ENCODE assay signal across 7 cellular contexts in the genomic region with DNA sequence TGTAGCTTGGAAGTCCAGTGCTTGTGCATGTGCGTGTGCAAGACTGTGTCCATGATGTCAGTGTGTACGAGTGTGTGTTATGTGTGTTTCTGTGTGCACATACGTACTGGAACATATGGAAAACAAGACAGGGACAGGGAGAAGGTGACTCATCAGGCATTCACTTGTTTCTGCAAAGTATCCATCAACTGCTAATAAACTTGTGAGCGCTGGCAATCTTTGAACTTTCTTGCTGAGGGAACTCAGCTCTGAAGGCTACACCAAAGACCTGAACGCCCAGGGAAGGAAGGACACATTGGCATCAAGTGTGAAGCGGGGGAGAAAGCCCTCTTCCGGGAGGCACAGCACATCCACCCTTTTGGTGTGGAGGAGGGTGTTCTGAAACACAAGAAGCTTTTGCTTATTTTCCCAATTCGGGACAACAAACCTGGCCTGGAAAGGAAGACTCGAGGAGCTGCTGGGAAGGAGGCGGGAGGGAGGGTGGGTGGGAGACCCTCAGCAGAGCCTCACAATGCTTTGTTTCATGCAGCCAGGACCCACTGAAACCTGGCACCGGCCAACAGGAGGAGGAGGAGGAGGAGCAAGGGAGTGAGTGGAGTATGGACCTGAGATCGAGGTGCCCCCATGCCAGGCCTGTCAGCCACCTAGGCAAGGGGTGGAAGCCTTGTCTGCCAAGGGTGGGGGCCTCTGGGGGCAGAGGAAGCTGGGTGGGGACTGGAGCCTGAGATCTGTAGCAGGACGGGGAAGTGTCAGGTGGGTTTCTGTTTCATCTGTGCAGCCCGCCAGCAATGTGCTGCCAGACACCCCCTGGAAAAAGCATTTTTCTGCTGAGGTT. TPM values are rescaled to one million over a fixed set of nuclear protein-coding genes. Genes with fewer than 3 reads are reported as not detected.
DNase-seq lines count a peak whose midpoint lies in the region; ATAC-seq and TF ChIP-seq lines count a peak whose summit lies in the region.

No MANE protein-coding gene starts in this region.

- peak; percentile 38 for ATAC-seq in GM21423 (IDR thresholded peaks at IDR 0.05; ENCODE audit: unreplicated experiment)
- ATAC-seq in T-helper 17 cell, result no peak

- peaks cover 74% of the 10 kb centered on the region for H3K4me1 Mint-ChIP-seq in T-helper 17 cell

- WGBS in stomach, 5 donors, result 57 to 66% (median 61%) methylated on average over 12 to 14 of the region's 14 CpGs

- TF ChIP-seq EP300 in stomach (IDR thresholded peaks at IDR 0.05), result no peak

- intact Hi-C loops in stomach (cut with DNase I; ENCODE audit: low total_unique reads), result no loop called here

- no peak for TF ChIP-seq CTCF in foreskin fibroblast (IDR thresholded peaks at IDR 0.05; ENCODE audit: low read depth, low read length)
- TF ChIP-seq CTCF in stomach (IDR thresholded peaks at IDR 0.05), result no peak

- H3K4me3 ChIP-seq in foreskin fibroblast (ENCODE audit: low read depth in 1 of 2, low read length in 2 of 2) (no peak overlapping the region), stomach (peak overlapping the region in 1 of 4 donors; percentile 46)

- TF ChIP-seq POLR2A in stomach (IDR thresholded peaks at IDR 0.05), result no peak

- peaks cover 10 to 32% (median 26%) of the 10 kb centered on the region in 4 donors for H3K36me3 ChIP-seq in stomach

- DNase-seq in T-helper 17 cell (no peak), foreskin fibroblast (peak; percentile 68 to 70), stomach (no peak), CD1c-positive myeloid dendritic cell (ENCODE audit: extremely low spot score) (no peak), DMS153 treated with DMSO at 0.1 percent for 48 hours (lab: John Stamatoyannopoulos, UW; ENCODE audit: unreplicated experiment) (no peak)
- no peak for DNase-seq in activated CD4-positive, CD25-positive, alpha-beta regulatory T cell treated with anti-CD3 and anti-CD28 coated beads, Interleukin-2, amount 50 U/mL, for 72 hours

- peak overlapping the region; percentile 47 to 100 (median 79) for H3K27ac ChIP-seq in stomach

- H3K4me1 ChIP-seq in stomach, result peaks cover 67 to 93% (median 83%) of the 10 kb centered on the region in 4 donors

- no peaks in the 10 kb centered on the region for H3K27me3 ChIP-seq in stomach

- H3K36me3 Mint-ChIP-seq in T-helper 17 cell (ENCODE audit: low read depth), result peaks cover 8% of the 10 kb centered on the region

- H3K27ac Mint-ChIP-seq in T-helper 17 cell, result peak overlapping the region; percentile 98

- no peaks in the 10 kb centered on the region for H3K9me3 ChIP-seq in T-helper 17 cell (ENCODE audit: control insufficient read depth, low read length, poor library complexity, severe bottlenecking)
- no peaks in the 10 kb centered on the region for H3K9me3 ChIP-seq in stomach

- no peaks in the 10 kb centered on the region for H3K27me3 Mint-ChIP-seq in T-helper 17 cell

- H3K4me3 Mint-ChIP-seq in T-helper 17 cell, result peak overlapping the region; percentile 92

RNA-seq across cellular contexts. Expression of a gene that starts 26.8 kb away (rescaled TPM):
- 100 to 1,000 TPM; 161 to 181 TPM for total RNA-seq in T-helper 17 cell
- 100 to 1,000 TPM in 1 of 5 donors, 10 to 100 TPM in 3, 1 to 10 TPM in 1; 7.0 to 123 (median 29.3) TPM for total RNA-seq in stomach
- polyA plus RNA-seq in stomach, result 10 to 100 TPM in 1 of 3 donors, 1 to 10 TPM in 2; 4.5 to 10.1 (median 9.9) TPM

Comparison
In these comparisons a context has a peak if more than half of its experiments do, and no peak if none do; other contexts are left out.
1. DNase-seq: peak in foreskin fibroblast (2 of 2); none in T-helper 17 cell (0 of 3), stomach (single experiment), CD1c-positive myeloid dendritic cell (single experiment), DMS153 treated with DMSO at 0.1 percent for 48 hours (single experiment) and activated CD4-positive, CD25-positive, alpha-beta regulatory T cell treated with anti-CD3 and anti-CD28 coated beads, Interleukin-2, amount 50 U/mL, for 72 hours (single experiment).